In genomic region chr11:2991477-2992233, GRCh38 we compare ENCODE assay signal across 8 cellular contexts. TPM values are rescaled to one million over a fixed set of nuclear protein-coding genes. Genes with fewer than 3 reads are reported as not detected.
A peak's percentile ranks its signal among the peaks of the same experiment; 100 is the strongest.
DNase-seq lines count a peak whose midpoint lies in the region; ATAC-seq and TF ChIP-seq lines count a peak whose summit lies in the region.

No MANE protein-coding gene starts in this region.

- H3K4me1 ChIP-seq in IMR-90 (ENCODE audit: control insufficient read depth, insufficient read depth, low read length): peaks cover 10% of the 10 kb centered on the region
- H3K4me1 ChIP-seq in gastroesophageal sphincter: peaks cover 0 to 57% (median 28%) of the 10 kb centered on the region in 3 donors

- no peak overlapping the region for H2BK15ac ChIP-seq in IMR-90 (ENCODE audit: low read depth, low read length)

- ATAC-seq in GM21619 (IDR thresholded peaks at IDR 0.05; ENCODE audit: unreplicated experiment) (peak; percentile 34), IMR-90 (ENCODE audit: low read depth) (peak; percentile 72), gastroesophageal sphincter (peak; percentile 91), omental fat pad (ENCODE audit: low FRiP score) (peak; percentile 84)
- peak; percentile 50 to 54 for ATAC-seq in activated T-cell treated with anti-CD3 and anti-CD28 coated beads, Interleukin-2, amount 50 U/mL, for 72 hours (replicated peaks in 1 of 2)

- H3K27me3 Mint-ChIP-seq in activated T-cell treated with anti-CD3 and anti-CD28 coated beads, Interleukin-2, amount 50 U/mL, for 72 hours (ENCODE audit: low read depth): no peaks in the 10 kb centered on the region

- H4K20me1 ChIP-seq in IMR-90 (ENCODE audit: insufficient read depth, low read length): peaks cover 48% of the 10 kb centered on the region

- dilution Hi-C loops in IMR-90 (cut with HindIII; ENCODE audit: low sequenced_read_pairs, unreplicated experiment): no loop called here

- H3K23ac ChIP-seq in IMR-90 (ENCODE audit: low read depth, low read length): peak overlapping the region; percentile 99

- peak overlapping the region; percentile 46; the same call in 1 of the 2 replicates for H4K5ac ChIP-seq in IMR-90 (ENCODE audit: low read depth, low read length)

- H2BK120ac ChIP-seq in IMR-90 (ENCODE audit: low read depth, low read length): 0 out of 2 replicates have a peak overlapping the region, but pooled peaks have one; percentile 5

- in situ Hi-C loops in IMR-90 (cut with MboI; ENCODE audit: low sequenced_read_pairs): no loop called here

- 0 out of 2 replicates have a peak, but pooled peaks have one; percentile 12 for TF ChIP-seq POLR2A in IMR-90 (IDR thresholded peaks at IDR 0.05; ENCODE audit: low read depth, low read length)
- no peak for TF ChIP-seq POLR2A in gastroesophageal sphincter (IDR thresholded peaks at IDR 0.05)

- TF ChIP-seq RAD21 in IMR-90 (IDR thresholded peaks at IDR 0.05; ENCODE audit: low read length): no peak

- H3K27me3 ChIP-seq in IMR-90 (ENCODE audit: control insufficient read depth, insufficient read depth, low read length): no peaks in the 10 kb centered on the region
- H3K27me3 ChIP-seq in gastroesophageal sphincter: no peaks in the 10 kb centered on the region

- H3K9me1 ChIP-seq in IMR-90 (ENCODE audit: insufficient read depth, low read length): 0 out of 2 replicates have a peak, but pooled peaks cover 6% of the 10 kb centered on the region

- POLR2A ChIA-PET in IMR-90 (lab: Charles Lee; ENCODE audit: unreplicated experiment): interaction anchor here (0.6 kb wide), 1 partner anchor 63 kb away, joined by 3 read pairs; the partner anchor contains the start of gene PHLDA2

- peaks cover 48% of the 10 kb centered on the region for H3K4me1 Mint-ChIP-seq in activated T-cell treated with anti-CD3 and anti-CD28 coated beads, Interleukin-2, amount 50 U/mL, for 72 hours (ENCODE audit: low read depth)

- H3K27ac ChIP-seq in IMR-90 (ENCODE audit: insufficient read depth, low read length) (peak overlapping the region; percentile 92), gastroesophageal sphincter (peak overlapping the region; percentile 78 to 98 (median 96))

- 0% methylated on average over 44 of the region's 79 CpGs; no CpG with 5 or more reads in 1 of the 2 experiments for WGBS in IMR-90 (ENCODE audit: extremely low coverage in 2 of 2, insufficient read length in 1 of 2), 2 experiments
- WGBS in gastroesophageal sphincter (ENCODE audit: low coverage in 1 of 2), 2 donors: 0% methylated on average over 7 to 9 of the region's 79 CpGs

- peak overlapping the region; percentile 87 for H2BK5ac ChIP-seq in IMR-90 (ENCODE audit: low read depth, low read length, poor library complexity, severe bottlenecking)

- TF ChIP-seq CTCF in IMR-90 (conservative IDR thresholded peaks at IDR 0.05; ENCODE audit: low read depth, low read length): no peak
- TF ChIP-seq CTCF in gastroesophageal sphincter (IDR thresholded peaks at IDR 0.05): no peak
- TF ChIP-seq CTCF in omental fat pad (IDR thresholded peaks at IDR 0.05): no peak

- BruUV-seq in IMR-90 (replicated peaks; lab: Mats Ljungman, UMichigan): no TSS peak

- CTCF ChIA-PET in IMR-90 (lab: Yijun Ruan, JAX): interaction anchor here (1.0 kb wide), 1 partner anchor 459 kb away, joined by 4 read pairs; no protein-coding TSS in a partner anchor

- peaks cover 29 to 36% of the 10 kb centered on the region in 2 donors for H3K36me3 Mint-ChIP-seq in activated T-cell treated with anti-CD3 and anti-CD28 coated beads, Interleukin-2, amount 50 U/mL, for 72 hours (ENCODE audit: insufficient read depth in 2 of 2)

- H3K4me3 Mint-ChIP-seq in activated T-cell treated with anti-CD3 and anti-CD28 coated beads, Interleukin-2, amount 50 U/mL, for 72 hours: peak overlapping the region; percentile 94 to 98

- TF ChIP-seq EP300 in gastroesophageal sphincter (IDR thresholded peaks at IDR 0.05): no peak

- H2BK20ac ChIP-seq in IMR-90 (ENCODE audit: low read depth, low read length): no peak overlapping the region

- peak overlapping the region; percentile 64 for H3K14ac ChIP-seq in IMR-90 (replicated peaks; ENCODE audit: low read depth, low read length)

- peak overlapping the region; percentile 98 for H3K9ac ChIP-seq in IMR-90 (ENCODE audit: low read depth, low read length)

- peak overlapping the region; percentile 23 to 32; a peak in 1 of 4 replicates for H4K8ac ChIP-seq in IMR-90 (ENCODE audit: low read depth in 2 of 2, low read length in 2 of 2)

- H3K56ac ChIP-seq in IMR-90 (ENCODE audit: extremely low read depth, insufficient read depth, low read length): peak overlapping the region; percentile 77

- peak overlapping the region; percentile 92 for H3K4me3 ChIP-seq in IMR-90 (ENCODE audit: insufficient read depth, low read depth, low read length)
- peak overlapping the region; percentile 79 to 81 for H3K4me3 ChIP-seq in gastroesophageal sphincter

- H3K4me2 ChIP-seq in IMR-90 (ENCODE audit: low read depth, low read length): peak overlapping the region; percentile 100

- peak; percentile 52 for DNase-seq in NCI-H1092 (lab: John Stamatoyannopoulos, UW)
- no peak for DNase-seq in NCI-H1092 treated with DMSO at 0.1 percent for 48 hours (lab: John Stamatoyannopoulos, UW)
- DNase-seq in IMR-90: peak; percentile 20
- DNase-seq in activated T-cell treated with anti-CD3 and anti-CD28 coated beads, Interleukin-2, amount 50 U/mL, for 72 hours: no peak
- DNase-seq in omental fat pad (ENCODE audit: low spot score): peak; percentile 29
- no peak for DNase-seq in germinal center (ENCODE audit: low spot score)

- H2AK9ac ChIP-seq in IMR-90 (replicated peaks; ENCODE audit: low read depth, low read length, poor library complexity): peak overlapping the region; percentile 98

- H3K9me3 Mint-ChIP-seq in activated T-cell treated with anti-CD3 and anti-CD28 coated beads, Interleukin-2, amount 50 U/mL, for 72 hours: no peaks in the 10 kb centered on the region

- H3K18ac ChIP-seq in IMR-90 (ENCODE audit: low read depth, low read length): 0 out of 2 replicates have a peak overlapping the region, but pooled peaks have one; percentile 6

- peak overlapping the region; percentile 95 for H2AFZ ChIP-seq in IMR-90 (replicated peaks; ENCODE audit: low read length, poor library complexity)

- peak overlapping the region; percentile 83; the same call in 1 of the 2 replicates for H4K91ac ChIP-seq in IMR-90 (ENCODE audit: insufficient read depth, low read depth, low read length)

- peaks cover 0 to 18% of the 10 kb centered on the region in 2 experiments; a peak in 2 of 4 replicates for H3K79me1 ChIP-seq in IMR-90 (ENCODE audit: low read depth in 1 of 2, low read length in 2 of 2)

- intact Hi-C loops in IMR-90 (cut with micrococcal nuclease): loop anchor here (5.0 kb wide), 2 partner anchors 99 to 459 kb away; no protein-coding TSS in a partner anchor

- peaks cover 4% of the 10 kb centered on the region for H3K36me3 ChIP-seq in IMR-90 (ENCODE audit: control insufficient read depth, insufficient read depth, low read length)
- H3K36me3 ChIP-seq in gastroesophageal sphincter: no peaks in the 10 kb centered on the region

- H3K9me3 ChIP-seq in IMR-90 (ENCODE audit: control insufficient read depth, insufficient read depth, low read length): no peaks in the 10 kb centered on the region
- H3K9me3 ChIP-seq in gastroesophageal sphincter: no peaks in the 10 kb centered on the region

- H2AK5ac ChIP-seq in IMR-90 (ENCODE audit: low read depth, low read length): peak overlapping the region; percentile 41

- peak overlapping the region; percentile 96 for H3K27ac Mint-ChIP-seq in activated T-cell treated with anti-CD3 and anti-CD28 coated beads, Interleukin-2, amount 50 U/mL, for 72 hours

- peak overlapping the region; percentile 90 for H3K4ac ChIP-seq in IMR-90 (ENCODE audit: low read depth, low read length)

TF ChIP-seq in IMR-90, 13 proteins besides CTCF, POLR2A, EP300 and RAD21:
- TF ChIP-seq RCOR1 (IDR thresholded peaks at IDR 0.05; ENCODE audit: insufficient replicate concordance, low read length): no peak
- TF ChIP-seq NFE2L2 (IDR thresholded peaks at IDR 0.05; ENCODE audit: low read depth, low read length): no peak
- peak; percentile 39 for TF ChIP-seq BHLHE40 (IDR thresholded peaks at IDR 0.05; ENCODE audit: low read depth, low read length)
- no peak for TF ChIP-seq MAZ (IDR thresholded peaks at IDR 0.05; ENCODE audit: borderline replicate concordance, low read depth, low read length)
- no peak for TF ChIP-seq CEBPB (IDR thresholded peaks at IDR 0.05; ENCODE audit: low read depth, low read length)
- no peak for TF ChIP-seq SMC3 (IDR thresholded peaks at IDR 0.05; ENCODE audit: low read depth, low read length)
- no peak for TF ChIP-seq CHD1 (IDR thresholded peaks at IDR 0.05; ENCODE audit: low read depth, low read length)
- no peak for TF ChIP-seq FOS (IDR thresholded peaks at IDR 0.05; ENCODE audit: low read depth, low read length)
- TF ChIP-seq MAFK (IDR thresholded peaks at IDR 0.05; ENCODE audit: low read depth, low read length): no peak
- no peak for TF ChIP-seq RFX5 (IDR thresholded peaks at IDR 0.05; ENCODE audit: low read depth, low read length)
- no peak for TF ChIP-seq ELK1 (IDR thresholded peaks at IDR 0.05; ENCODE audit: borderline replicate concordance, low read depth, low read length)
- TF ChIP-seq MXI1 (IDR thresholded peaks at IDR 0.05; ENCODE audit: borderline replicate concordance, low read depth, low read length): peak; percentile 57; the same call in 1 of the 2 replicates

RNA-seq across cellular contexts. Expression of gene NAP1L4, which starts 0.5 kb away (rescaled TPM):
- 71.5 and 80.8 TPM in 2 replicates for total RNA-seq in IMR-90 (2012; rRNA removed)
- 57.3 and 80.7 TPM in 2 replicates for polyA plus RNA-seq in IMR-90 (2012; rRNA removed)
- polyA plus RNA-seq in IMR-90 (2012; cell fraction: cytosol; rRNA removed): 50.3 and 75.4 TPM in 2 replicates
- 71.1 and 101 TPM in 2 replicates for polyA plus RNA-seq in IMR-90 (2012; cell fraction: nucleus; rRNA removed; ENCODE audit: low replicate concordance)
- 100 to 1,000 TPM; 421 to 504 TPM for total RNA-seq in activated T-cell treated with anti-CD3 and anti-CD28 coated beads, Interleukin-2, amount 50 U/mL, for 72 hours
- 100 to 1,000 TPM; 107 to 175 (median 137) TPM for total RNA-seq in gastroesophageal sphincter
- total RNA-seq in omental fat pad: 10 to 100 TPM; 58.2 to 90.0 (median 82.2) TPM

Comparison
In these comparisons a context has a peak if more than half of its experiments do, and no peak if none do; other contexts are left out.
1. DNase-seq: peak in NCI-H1092 (single experiment), IMR-90 (single experiment) and omental fat pad (single experiment); none in NCI-H1092 treated with DMSO at 0.1 percent for 48 hours (single experiment), activated T-cell treated with anti-CD3 and anti-CD28 coated beads, Interleukin-2, amount 50 U/mL, for 72 hours (0 of 2) and germinal center (single experiment).
2. ATAC-seq: peak in every context shown above with its lines; median percentile 91 in gastroesophageal sphincter; 84 in omental fat pad; 72 in IMR-90; 52 in activated T-cell treated with anti-CD3 and anti-CD28 coated beads, Interleukin-2, amount 50 U/mL, for 72 hours; 34 in GM21619.